ENCODE assay signal across 1 cellular context in the genomic region with DNA sequence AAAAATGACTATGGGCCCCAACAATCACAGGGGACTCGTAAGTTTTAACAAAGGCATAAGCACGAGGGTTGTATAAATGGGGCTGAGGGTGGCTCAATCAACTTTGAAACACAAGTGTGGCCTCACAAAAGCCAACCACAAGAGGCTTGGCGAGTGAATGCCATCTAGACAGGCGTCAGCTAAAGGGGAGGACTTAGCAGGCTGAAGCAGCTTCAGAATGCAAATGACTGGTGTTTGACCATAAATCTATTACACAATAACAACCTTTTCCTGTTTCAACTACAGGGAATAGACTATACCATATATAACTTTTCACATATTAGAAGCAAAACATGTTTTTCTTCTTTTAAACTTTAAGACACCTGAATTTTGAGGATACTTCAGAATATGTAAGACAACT.
TF ChIP-seq lines count a peak whose summit lies in the region.

No MANE protein-coding gene starts in this region.

TF ChIP-seq in GM23338, 12 proteins besides CTCF, POLR2A, EP300 and RAD21 (continued from another document):
- TF ChIP-seq POLR2AphosphoS5 (IDR thresholded peaks at IDR 0.05; ENCODE audit: low read depth) = no peak
- TF ChIP-seq EZH2 (IDR thresholded peaks at IDR 0.05; ENCODE audit: low read depth, unreplicated experiment) = no peak
- TF ChIP-seq, protein P1, sequence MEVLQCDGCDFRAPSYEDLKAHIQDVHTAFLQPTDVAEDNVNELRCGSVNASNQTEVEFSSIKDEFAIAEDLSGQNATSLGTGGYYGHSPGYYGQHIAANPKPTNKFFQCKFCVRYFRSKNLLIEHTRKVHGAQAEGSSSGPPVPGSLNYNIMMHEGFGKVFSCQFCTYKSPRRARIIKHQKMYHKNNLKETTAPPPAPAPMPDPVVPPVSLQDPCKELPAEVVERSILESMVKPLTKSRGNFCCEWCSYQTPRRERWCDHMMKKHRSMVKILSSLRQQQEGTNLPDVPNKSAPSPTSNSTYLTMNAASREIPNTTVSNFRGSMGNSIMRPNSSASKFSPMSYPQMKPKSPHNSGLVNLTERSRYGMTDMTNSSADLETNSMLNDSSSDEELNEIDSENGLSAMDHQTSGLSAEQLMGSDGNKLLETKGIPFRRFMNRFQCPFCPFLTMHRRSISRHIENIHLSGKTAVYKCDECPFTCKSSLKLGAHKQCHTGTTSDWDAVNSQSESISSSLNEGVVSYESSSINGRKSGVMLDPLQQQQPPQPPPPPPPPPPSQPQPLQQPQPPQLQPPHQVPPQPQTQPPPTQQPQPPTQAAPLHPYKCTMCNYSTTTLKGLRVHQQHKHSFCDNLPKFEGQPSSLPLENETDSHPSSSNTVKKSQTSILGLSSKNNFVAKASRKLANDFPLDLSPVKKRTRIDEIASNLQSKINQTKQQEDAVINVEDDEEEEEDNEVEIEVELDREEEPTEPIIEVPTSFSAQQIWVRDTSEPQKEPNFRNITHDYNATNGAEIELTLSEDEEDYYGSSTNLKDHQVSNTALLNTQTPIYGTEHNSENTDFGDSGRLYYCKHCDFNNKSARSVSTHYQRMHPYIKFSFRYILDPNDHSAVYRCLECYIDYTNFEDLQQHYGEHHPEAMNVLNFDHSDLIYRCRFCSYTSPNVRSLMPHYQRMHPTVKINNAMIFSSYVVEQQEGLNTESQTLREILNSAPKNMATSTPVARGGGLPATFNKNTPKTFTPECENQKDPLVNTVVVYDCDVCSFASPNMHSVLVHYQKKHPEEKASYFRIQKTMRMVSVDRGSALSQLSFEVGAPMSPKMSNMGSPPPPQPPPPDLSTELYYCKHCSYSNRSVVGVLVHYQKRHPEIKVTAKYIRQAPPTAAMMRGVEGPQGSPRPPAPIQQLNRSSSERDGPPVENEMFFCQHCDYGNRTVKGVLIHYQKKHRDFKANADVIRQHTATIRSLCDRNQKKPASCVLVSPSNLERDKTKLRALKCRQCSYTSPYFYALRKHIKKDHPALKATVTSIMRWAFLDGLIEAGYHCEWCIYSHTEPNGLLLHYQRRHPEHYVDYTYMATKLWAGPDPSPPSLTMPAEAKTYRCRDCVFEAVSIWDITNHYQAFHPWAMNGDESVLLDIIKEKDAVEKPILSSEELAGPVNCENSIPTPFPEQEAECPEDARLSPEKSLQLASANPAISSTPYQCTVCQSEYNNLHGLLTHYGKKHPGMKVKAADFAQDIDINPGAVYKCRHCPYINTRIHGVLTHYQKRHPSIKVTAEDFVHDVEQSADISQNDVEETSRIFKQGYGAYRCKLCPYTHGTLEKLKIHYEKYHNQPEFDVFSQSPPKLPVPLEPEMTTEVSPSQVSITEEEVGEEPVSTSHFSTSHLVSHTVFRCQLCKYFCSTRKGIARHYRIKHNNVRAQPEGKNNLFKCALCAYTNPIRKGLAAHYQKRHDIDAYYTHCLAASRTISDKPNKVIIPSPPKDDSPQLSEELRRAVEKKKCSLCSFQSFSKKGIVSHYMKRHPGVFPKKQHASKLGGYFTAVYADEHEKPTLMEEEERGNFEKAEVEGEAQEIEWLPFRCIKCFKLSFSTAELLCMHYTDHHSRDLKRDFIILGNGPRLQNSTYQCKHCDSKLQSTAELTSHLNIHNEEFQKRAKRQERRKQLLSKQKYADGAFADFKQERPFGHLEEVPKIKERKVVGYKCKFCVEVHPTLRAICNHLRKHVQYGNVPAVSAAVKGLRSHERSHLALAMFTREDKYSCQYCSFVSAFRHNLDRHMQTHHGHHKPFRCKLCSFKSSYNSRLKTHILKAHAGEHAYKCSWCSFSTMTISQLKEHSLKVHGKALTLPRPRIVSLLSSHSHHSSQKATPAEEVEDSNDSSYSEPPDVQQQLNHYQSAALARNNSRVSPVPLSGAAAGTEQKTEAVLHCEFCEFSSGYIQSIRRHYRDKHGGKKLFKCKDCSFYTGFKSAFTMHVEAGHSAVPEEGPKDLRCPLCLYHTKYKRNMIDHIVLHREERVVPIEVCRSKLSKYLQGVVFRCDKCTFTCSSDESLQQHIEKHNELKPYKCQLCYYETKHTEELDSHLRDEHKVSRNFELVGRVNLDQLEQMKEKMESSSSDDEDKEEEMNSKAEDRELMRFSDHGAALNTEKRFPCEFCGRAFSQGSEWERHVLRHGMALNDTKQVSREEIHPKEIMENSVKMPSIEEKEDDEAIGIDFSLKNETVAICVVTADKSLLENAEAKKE (CRISPR knock-in tag; IDR thresholded peaks at IDR 0.05) = no peak
- TF ChIP-seq CREB1 (CRISPR knock-in tag; IDR thresholded peaks at IDR 0.05; ENCODE audit: low read depth) = no peak
- TF ChIP-seq ZNF114 (CRISPR knock-in tag; IDR thresholded peaks at IDR 0.05) = no peak
